ENCODE assay signal across 18 cellular contexts in the genomic region with DNA sequence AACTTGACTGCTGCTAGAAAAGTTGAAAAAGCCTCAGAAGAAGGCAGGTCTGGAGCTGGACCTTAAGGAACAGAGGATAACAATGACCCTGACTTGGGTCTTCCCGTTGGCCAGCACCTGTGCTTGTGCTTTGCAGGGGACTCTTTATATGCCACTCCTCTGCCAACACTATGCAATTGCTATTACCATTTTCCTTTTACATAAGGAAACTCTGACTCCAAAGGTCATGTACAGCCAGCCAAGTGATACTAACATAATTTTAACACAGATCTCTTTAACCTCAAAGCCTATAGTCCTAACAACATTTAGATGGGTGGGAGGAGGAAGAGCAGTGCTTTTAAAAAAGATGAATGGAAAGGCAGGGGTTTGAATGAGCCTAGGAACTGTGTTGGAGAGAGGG.
"Had no signal": no experiment of that assay in that cellular context is flagged by ENCODE, and none has a peak within 500 bp of the region (broad histone marks: within the 10 kb centered on the region; RNA-seq: fewer than 3 reads in every experiment).

No MANE protein-coding gene starts in this region.

- H3K27ac ChIP-seq: cardiac muscle cell, foreskin keratinocyte, lower lobe of right lung, SK-N-MC, upper lobe of right lung had no signal

- H3K27me3 ChIP-seq: upper lobe of right lung had no signal

- DNase-seq: activated CD4-positive, alpha-beta T cell treated with anti-CD3 and anti-CD28 coated beads, Interleukin-2, amount 50 U/mL, for 1 hour; activated effector memory CD4-positive, alpha-beta T cell treated with anti-CD3 and anti-CD28 coated beads, Interleukin-2, amount 50 U/mL, for 16 hours; activated T-cell treated with anti-CD3 and anti-CD28 coated beads, Interleukin-2, amount 50 U/mL, for 72 hours; foreskin keratinocyte; hippocampal formation; left cardiac atrium; lower lobe of right lung; naive B cell; stimulated activated CD4-positive, alpha-beta T cell treated with anti-CD3 and anti-CD28 coated beads, Interleukin-2, amount 100 ng/mL, for 24 hours; stimulated activated naive CD4-positive, alpha-beta T cell treated with Interleukin-2 at 50 U/mL for 16 hours; T-helper 1 cell; T1000; upper lobe of right lung had no signal

- H3K4me1 Mint-ChIP-seq: activated naive CD4-positive, alpha-beta T cell treated with anti-CD3 and anti-CD28 coated beads, Interleukin-2, amount 50 U/mL, for 24 hours; naive B cell had no signal

- H3K36me3 Mint-ChIP-seq: activated naive CD4-positive, alpha-beta T cell treated with anti-CD3 and anti-CD28 coated beads, Interleukin-2, amount 50 U/mL, for 24 hours; naive B cell had no signal

- H3K9me3 Mint-ChIP-seq: activated naive CD4-positive, alpha-beta T cell treated with anti-CD3 and anti-CD28 coated beads, Interleukin-2, amount 50 U/mL, for 24 hours; activated T-cell treated with anti-CD3 and anti-CD28 coated beads, Interleukin-2, amount 50 U/mL, for 72 hours; naive B cell; neural crest cell had no signal

- H3K4me1 ChIP-seq: foreskin keratinocyte, lower lobe of right lung, upper lobe of right lung had no signal

- H3K4me3 Mint-ChIP-seq: activated naive CD4-positive, alpha-beta T cell treated with anti-CD3 and anti-CD28 coated beads, Interleukin-2, amount 50 U/mL, for 24 hours; activated T-cell treated with anti-CD3 and anti-CD28 coated beads, Interleukin-2, amount 50 U/mL, for 72 hours; naive B cell; neural crest cell had no signal

- ATAC-seq: activated T-cell treated with anti-CD3 and anti-CD28 coated beads, Interleukin-2, amount 50 U/mL, for 72 hours; foreskin keratinocyte; left cardiac atrium had no signal

- FAIRE-seq: islet of Langerhans had no signal

- H3K27ac Mint-ChIP-seq: activated naive CD4-positive, alpha-beta T cell treated with anti-CD3 and anti-CD28 coated beads, Interleukin-2, amount 50 U/mL, for 24 hours; activated T-cell treated with anti-CD3 and anti-CD28 coated beads, Interleukin-2, amount 50 U/mL, for 72 hours had no signal

- H3K36me3 ChIP-seq: cardiac muscle cell, lower lobe of right lung, upper lobe of right lung had no signal

- H3K4me3 ChIP-seq: cardiac muscle cell, lower lobe of right lung, SK-N-MC, upper lobe of right lung had no signal

- H3K9me3 ChIP-seq: lower lobe of right lung, upper lobe of right lung had no signal

- H3K27me3 Mint-ChIP-seq: activated naive CD4-positive, alpha-beta T cell treated with anti-CD3 and anti-CD28 coated beads, Interleukin-2, amount 50 U/mL, for 24 hours had no signal
